In the genomic region with DNA sequence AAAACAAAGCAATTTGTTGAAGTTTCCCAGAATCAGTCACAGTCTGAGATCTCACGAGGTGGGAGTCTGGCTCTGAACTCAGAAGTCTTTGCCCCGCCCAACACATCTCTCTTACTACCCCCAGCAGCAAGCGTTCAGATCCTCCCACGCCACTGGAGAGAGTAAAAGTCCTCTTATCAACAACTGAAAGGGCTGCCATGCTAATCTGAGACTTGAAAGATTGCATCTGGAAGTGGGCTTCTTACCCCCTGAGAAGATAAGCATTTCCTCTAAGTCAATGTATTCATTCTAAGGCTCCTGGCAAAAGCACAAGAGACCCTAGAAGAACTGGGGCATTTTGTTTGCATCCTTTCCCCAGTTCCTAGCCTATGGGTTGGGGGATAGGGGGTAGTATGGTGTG, we compare ENCODE assay signal across 15 cellular contexts. TPM values are rescaled to one million over a fixed set of nuclear protein-coding genes. Genes with fewer than 3 reads are reported as not detected.
A peak's percentile ranks its signal among the peaks of the same experiment; 100 is the strongest.
DNase-seq lines count a peak whose midpoint lies in the region; ATAC-seq and TF ChIP-seq lines count a peak whose summit lies in the region.
"Had no signal": no experiment of that assay in that cellular context is flagged by ENCODE, and none has a peak within 500 bp of the region (broad histone marks: within the 10 kb centered on the region; RNA-seq: fewer than 3 reads in every experiment).

No MANE protein-coding gene starts in this region.

- no peak for TF ChIP-seq CTCF in mesothelial cell of epicardium (IDR thresholded peaks at IDR 0.05; ENCODE audit: unreplicated experiment)

- no peak overlapping the region for H3K27ac ChIP-seq in HUES6 (ENCODE audit: low read depth, low read length)
- peak overlapping the region; percentile 2 for H3K27ac ChIP-seq in ectodermal cell (ENCODE audit: insufficient read depth, low read depth, low read length, poor library complexity, severe bottlenecking)
- H3K27ac ChIP-seq: SJSA1 had no signal

- H3K27me3 Mint-ChIP-seq in mesothelial cell of epicardium (ENCODE audit: low read depth): peaks cover 32% of the 10 kb centered on the region

- H3K36me3 Mint-ChIP-seq in mesothelial cell of epicardium: no peaks in the 10 kb centered on the region

- no peaks in the 10 kb centered on the region for H3K36me3 ChIP-seq in HUES6 (ENCODE audit: control insufficient read depth, insufficient read depth, low read length)
- no peaks in the 10 kb centered on the region for H3K36me3 ChIP-seq in ectodermal cell (ENCODE audit: control insufficient read depth, insufficient read depth, low read length)
- H3K36me3 ChIP-seq: SJSA1 had no signal

- peak overlapping the region; percentile 33 for H3K4me3 Mint-ChIP-seq in mesothelial cell of epicardium
- H3K4me3 Mint-ChIP-seq: B cell had no signal

- no peak overlapping the region for H3K27ac Mint-ChIP-seq in mesothelial cell of epicardium
- H3K27ac Mint-ChIP-seq: B cell had no signal

- ATAC-seq in HG03108 (IDR thresholded peaks at IDR 0.05; ENCODE audit: unreplicated experiment): no peak
- ATAC-seq: left cardiac atrium had no signal

- 5 to 7% methylated on average over 4 of the region's 4 CpGs for WGBS in ectodermal cell, 2 experiments

- H3K27me3 ChIP-seq in HUES6 (ENCODE audit: control insufficient read depth, insufficient read depth, low read length): peaks cover 41% of the 10 kb centered on the region
- peaks cover 32% of the 10 kb centered on the region for H3K27me3 ChIP-seq in ectodermal cell (ENCODE audit: control insufficient read depth, insufficient read depth, low read length, poor library complexity, severe bottlenecking)

- no peak overlapping the region for H3K9ac ChIP-seq in HUES6 (ENCODE audit: low read length)

- DNase-seq in CMK (ENCODE audit: low read depth): peak; percentile 61
- DNase-seq in mesothelial cell of epicardium (ENCODE audit: low spot score in 2 of 2, unreplicated experiment in 2 of 2): no peak
- no peak for DNase-seq in kidney tubule cell (ENCODE audit: low spot score)
- no peak for DNase-seq in OCI-M2 (lab: John Stamatoyannopoulos, UW; ENCODE audit: unreplicated experiment)
- DNase-seq: activated CD4-positive, alpha-beta T cell treated with anti-CD3 and anti-CD28 coated beads, Interleukin-2, amount 50 U/mL, for 4 hours; DMS79; left cardiac atrium; NCI-H1436; T-helper 9 cell had no signal

- no peaks in the 10 kb centered on the region for H3K9me3 Mint-ChIP-seq in mesothelial cell of epicardium

- H3K4me1 ChIP-seq in HUES6 (ENCODE audit: control insufficient read depth, insufficient read depth, low read length) (peaks cover 22% of the 10 kb centered on the region), ectodermal cell (ENCODE audit: control insufficient read depth, insufficient read depth, low read length) (peaks cover 24% of the 10 kb centered on the region)

- H3K9me3 ChIP-seq in HUES6 (ENCODE audit: control insufficient read depth, insufficient read depth, low read depth, low read length) (no peaks in the 10 kb centered on the region), ectodermal cell (ENCODE audit: control insufficient read depth, low read length) (no peaks in the 10 kb centered on the region)
- H3K9me3 ChIP-seq: SJSA1 had no signal

- H3K4me3 ChIP-seq in HUES6 (ENCODE audit: low read depth, low read length) (peak overlapping the region; percentile 71; the same call in 1 of the 2 replicates), ectodermal cell (ENCODE audit: insufficient read depth, low read depth, low read length) (peak overlapping the region; percentile 77)
- H3K4me3 ChIP-seq: SJSA1 had no signal

- peaks cover 27% of the 10 kb centered on the region for H3K4me1 Mint-ChIP-seq in mesothelial cell of epicardium

RNA-seq across cellular contexts. Expression of a gene that starts 34.1 kb away (rescaled TPM):
- polyA plus RNA-seq in ectodermal cell (2013, experiment 1 of 4): 25.4 TPM
- 25.8 TPM for polyA plus RNA-seq in ectodermal cell (2013, experiment 2 of 4)
- polyA plus RNA-seq in ectodermal cell (2013, experiment 3 of 4): 16.9 TPM
- 17.8 TPM for polyA plus RNA-seq in ectodermal cell (2013, experiment 4 of 4)
- total RNA-seq in mesothelial cell of epicardium: 60.4 to 63.5 TPM (median 63.0 TPM) in 3 replicates
- total RNA-seq: B cell, chondrocyte had no signal
